Comparison of ENCODE assay signal across 8 cellular contexts in the genomic region with DNA sequence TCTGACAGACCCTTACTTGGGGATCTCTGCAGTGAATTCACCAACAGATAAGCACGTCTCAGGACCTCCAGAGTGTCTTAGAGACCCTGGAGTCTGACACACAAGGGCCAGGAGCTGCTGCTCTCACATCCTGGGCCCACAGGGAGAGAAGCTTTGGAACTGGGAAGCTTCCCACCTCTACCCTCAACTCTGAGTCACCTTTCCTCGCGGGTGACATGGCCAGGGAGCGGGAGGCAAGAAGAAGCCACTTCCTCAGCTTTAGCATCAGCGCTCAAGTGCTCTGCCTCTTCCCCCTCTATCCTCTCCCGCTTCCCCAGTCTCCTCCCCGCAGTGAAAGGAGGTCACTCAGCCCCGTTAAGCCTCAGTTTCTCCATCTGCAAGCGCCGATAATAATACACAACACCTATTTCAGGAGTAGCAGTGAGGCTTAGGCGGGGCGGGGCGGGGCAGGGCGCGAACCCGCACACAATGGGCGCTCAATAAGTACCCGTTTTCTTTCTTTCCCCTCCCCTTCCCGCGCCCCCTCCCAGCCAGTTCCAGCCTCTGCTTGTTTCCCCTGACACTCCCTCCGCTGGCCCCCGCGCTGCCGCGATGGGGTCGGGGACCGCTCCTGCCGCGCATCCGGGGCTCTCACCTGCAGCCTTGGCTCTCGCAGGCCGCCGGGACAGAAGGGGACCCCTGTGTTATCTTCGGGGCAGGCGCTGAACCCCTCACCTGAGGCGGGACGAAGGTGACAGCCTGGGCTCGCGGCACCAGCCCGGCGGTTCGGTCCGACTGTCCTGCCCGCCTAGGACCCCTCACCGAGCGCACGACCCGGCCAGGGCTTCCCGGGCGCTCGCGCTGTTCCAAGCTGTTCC. TPM values are rescaled to one million over a fixed set of nuclear protein-coding genes. Genes with fewer than 3 reads are reported as not detected.
DNase-seq lines count a peak whose midpoint lies in the region; ATAC-seq and TF ChIP-seq lines count a peak whose summit lies in the region.

No MANE protein-coding gene starts in this region.

- H3K4me1 Mint-ChIP-seq in CD4-positive, alpha-beta T cell (ENCODE audit: low read depth): peaks cover 55% of the 10 kb centered on the region
- peaks cover 8 to 18% of the 10 kb centered on the region in 2 experiments for H3K4me1 Mint-ChIP-seq in H9

- no peaks in the 10 kb centered on the region for H4K20me1 ChIP-seq in H9 (ENCODE audit: control insufficient read depth, insufficient read depth, insufficient read length)

- H3K4me3 ChIP-seq in brain microvascular endothelial cell (ENCODE audit: low read depth, low read length): peak overlapping the region; percentile 64
- H3K4me3 ChIP-seq in right lobe of liver: peak overlapping the region; percentile 63 to 73 (median 68)
- peak overlapping the region; percentile 71 to 90 (median 84) for H3K4me3 ChIP-seq in subcutaneous abdominal adipose tissue (ENCODE audit: low read depth in 1 of 5, low read length in 5 of 5)

- WGBS in H9 (ENCODE audit: extremely low coverage, insufficient read length, low lambda C conversion rate): no CpG with 5 or more reads among the region's 52 CpGs
- 26% methylated on average over 17 of the region's 52 CpGs for WGBS in right lobe of liver (ENCODE audit: insufficient coverage, low coverage, low lambda C conversion rate, missing lambda C conversion rate)

- no peak overlapping the region for H2BK5ac ChIP-seq in H9 (ENCODE audit: insufficient read length, low read length)

- H2BK15ac ChIP-seq in H9 (ENCODE audit: low read depth, low read length): no peak overlapping the region

- TF ChIP-seq POLR2A in Raji (IDR thresholded peaks at IDR 0.05; ENCODE audit: insufficient read depth, low read depth, low read length): 0 out of 2 replicates have a peak, but pooled peaks have one; percentile 6
- no peak for TF ChIP-seq POLR2A in right lobe of liver (IDR thresholded peaks at IDR 0.05)

- peak overlapping the region; percentile 92 for H3K4me3 Mint-ChIP-seq in CD4-positive, alpha-beta T cell
- H3K4me3 Mint-ChIP-seq in H9: peak overlapping the region; percentile 66 to 86

- no peak overlapping the region for H3K23ac ChIP-seq in H9 (ENCODE audit: insufficient read length, low read depth, low read length)

- in situ Hi-C loops in brain microvascular endothelial cell (cut with HindIII; ENCODE audit: low pct_ligation_motif_present, low sequenced_read_pairs): no loop called here

- H3K9me3 ChIP-seq in CD4-positive, alpha-beta T cell (ENCODE audit: control insufficient read depth, low read length): no peaks in the 10 kb centered on the region
- H3K9me3 ChIP-seq in H9 (ENCODE audit: control insufficient read depth, low read depth, low read length) (no peaks in the 10 kb centered on the region), right lobe of liver (no peaks in the 10 kb centered on the region), subcutaneous abdominal adipose tissue (ENCODE audit: control insufficient read depth in 5 of 5, low read length in 5 of 5) (no peaks in the 10 kb centered on the region)

- no peak overlapping the region; the same call in 1 of the 2 replicates for H3K14ac ChIP-seq in H9 (ENCODE audit: insufficient read depth, low read length)

- peak in 7 of 10 experiments; percentile 13 to 47 (median 25) for DNase-seq in CD4-positive, alpha-beta T cell
- DNase-seq in H9 (peak; percentile 45), brain microvascular endothelial cell (no peak), right lobe of liver (peak in 1 of 3 donors; percentile 29), DMS153 (lab: John Stamatoyannopoulos, UW) (no peak), GM19238 (ENCODE audit: insufficient read length, low spot score) (no peak)

- no peaks in the 10 kb centered on the region for H3K79me1 ChIP-seq in H9 (ENCODE audit: insufficient read depth, low read depth, low read length, poor library complexity, severe bottlenecking)

- no peaks in the 10 kb centered on the region for H3K27me3 ChIP-seq in CD4-positive, alpha-beta T cell (ENCODE audit: control insufficient read depth, insufficient read depth, low read length)
- peaks cover 17% of the 10 kb centered on the region; the same call in 1 of the 2 replicates for H3K27me3 ChIP-seq in H9 (ENCODE audit: insufficient read depth, low read length)
- H3K27me3 ChIP-seq in brain microvascular endothelial cell (replicated peaks): peaks cover 3% of the 10 kb centered on the region
- no peaks in the 10 kb centered on the region for H3K27me3 ChIP-seq in right lobe of liver
- no peaks in the 10 kb centered on the region for H3K27me3 ChIP-seq in subcutaneous abdominal adipose tissue (ENCODE audit: control insufficient read depth in 5 of 5, insufficient read depth in 4 of 5, low read length in 5 of 5)

- H3K27ac Mint-ChIP-seq in CD4-positive, alpha-beta T cell: peak overlapping the region; percentile 80
- H3K27ac Mint-ChIP-seq in H9: no peak overlapping the region

- ATAC-seq in CD4-positive, alpha-beta T cell (ENCODE audit: poor library complexity): no peak
- ATAC-seq in right lobe of liver: no peak

- no peak overlapping the region for H2AFZ ChIP-seq in H9 (ENCODE audit: low read length)

- H3K79me2 ChIP-seq in H9 (ENCODE audit: insufficient read depth, low read length): no peaks in the 10 kb centered on the region

- no peaks in the 10 kb centered on the region for H3K27me3 Mint-ChIP-seq in CD4-positive, alpha-beta T cell
- H3K27me3 Mint-ChIP-seq in H9 (ENCODE audit: low read depth): peaks cover 41% of the 10 kb centered on the region

- H4K5ac ChIP-seq in H9 (ENCODE audit: insufficient read length, low read depth, low read length): no peak overlapping the region

- H3K56ac ChIP-seq in H9 (ENCODE audit: insufficient read length, low read depth, low read length): no peak overlapping the region

- no peak overlapping the region for H2BK120ac ChIP-seq in H9 (ENCODE audit: low read depth, low read length, poor library complexity, severe bottlenecking)

- no peaks in the 10 kb centered on the region for H3K36me3 Mint-ChIP-seq in CD4-positive, alpha-beta T cell (ENCODE audit: low read depth)
- no peaks in the 10 kb centered on the region for H3K36me3 Mint-ChIP-seq in H9 (ENCODE audit: insufficient read depth in 1 of 3, low read depth in 3 of 3)

- H3K9ac ChIP-seq in H9 (ENCODE audit: extremely low read depth, insufficient read length, low read length) (no peak overlapping the region), subcutaneous abdominal adipose tissue (ENCODE audit: low read length in 5 of 5) (peak overlapping the region in 4 of 5 donors; percentile 38 to 75 (median 66))

- peak overlapping the region; percentile 65 for H3K4me2 ChIP-seq in H9 (ENCODE audit: insufficient read depth, insufficient read length, low read length)

- TF ChIP-seq CTCF in CD4-positive, alpha-beta T cell (IDR thresholded peaks at IDR 0.05): no peak
- TF ChIP-seq CTCF in H9 (conservative IDR thresholded peaks at IDR 0.05): no peak
- no peak for TF ChIP-seq CTCF in brain microvascular endothelial cell (IDR thresholded peaks at IDR 0.05; ENCODE audit: low read depth, low read length, missing control alignments)
- no peak for TF ChIP-seq CTCF in right lobe of liver (IDR thresholded peaks at IDR 0.05)

- no peak overlapping the region for H4K91ac ChIP-seq in H9 (ENCODE audit: insufficient read length, low read depth, low read length)

- H3K9me3 Mint-ChIP-seq in CD4-positive, alpha-beta T cell: no peaks in the 10 kb centered on the region
- H3K9me3 Mint-ChIP-seq in H9: no peaks in the 10 kb centered on the region

- H2AK5ac ChIP-seq in H9 (ENCODE audit: insufficient read length, low read length): no peak overlapping the region

- no peak overlapping the region for H3K27ac ChIP-seq in CD4-positive, alpha-beta T cell (ENCODE audit: low read depth, low read length)
- no peak overlapping the region for H3K27ac ChIP-seq in H9 (ENCODE audit: insufficient read length, low read depth, low read length)
- no peak overlapping the region for H3K27ac ChIP-seq in brain microvascular endothelial cell
- H3K27ac ChIP-seq in right lobe of liver: no peak overlapping the region
- peak overlapping the region; percentile 46 for H3K27ac ChIP-seq in subcutaneous abdominal adipose tissue (ENCODE audit: low read depth, low read length)

- H3T11ph ChIP-seq in H9 (ENCODE audit: low read length): no peak overlapping the region

- H3K18ac ChIP-seq in H9 (ENCODE audit: insufficient read length, low read depth, low read length): no peak overlapping the region

- POLR2A ChIA-PET in CD4-positive, alpha-beta T cell (lab: Charles Lee): interaction anchor here (0.8 to 1.8 kb wide), 12 partner anchors 15 to 1032 kb away, joined by 3 to 13 read pairs (median 4); partner anchors contain the start of gene SERPINH1

- intact Hi-C loops in CD4-positive, alpha-beta T cell (cut with DNase I, micrococcal nuclease): loop anchor here (1.0 to 5.0 kb wide), 3 partner anchors 33 to 248 kb away; no protein-coding TSS in a partner anchor
- intact Hi-C loops in right lobe of liver (cut with DNase I): no loop called here

- peaks cover 15% of the 10 kb centered on the region for H3K23me2 ChIP-seq in H9 (ENCODE audit: insufficient read length, low read depth, low read length, poor library complexity, severe bottlenecking)

- no peak overlapping the region for H4K8ac ChIP-seq in H9 (replicated peaks; ENCODE audit: insufficient read length, low read depth, low read length)

- no peak overlapping the region for H3K4ac ChIP-seq in H9 (ENCODE audit: low read depth, low read length)

- H3K4me1 ChIP-seq in H9 (ENCODE audit: insufficient read depth, low read length) (no peaks in the 10 kb centered on the region), right lobe of liver (peaks cover 0 to 10% (median 4%) of the 10 kb centered on the region in 4 donors), subcutaneous abdominal adipose tissue (ENCODE audit: control insufficient read depth in 5 of 5, insufficient read depth in 5 of 5, low read length in 5 of 5) (peaks cover 9 to 59% (median 55%) of the 10 kb centered on the region in 5 donors)

- no peak overlapping the region for H2BK12ac ChIP-seq in H9 (ENCODE audit: insufficient read length, low read depth, low read length)

- no peaks in the 10 kb centered on the region for H3K36me3 ChIP-seq in brain microvascular endothelial cell (replicated peaks)
- no peaks in the 10 kb centered on the region for H3K36me3 ChIP-seq in right lobe of liver
- H3K36me3 ChIP-seq in subcutaneous abdominal adipose tissue (ENCODE audit: control insufficient read depth in 5 of 5, insufficient read depth in 5 of 5, low read length in 5 of 5): no peaks in the 10 kb centered on the region

- H2BK20ac ChIP-seq in H9 (ENCODE audit: low read depth, low read length, poor library complexity, severe bottlenecking): no peak overlapping the region

- CTCF ChIA-PET in CD4-positive, alpha-beta T cell (lab: Charles Lee): interaction anchor here (0.5 to 1.1 kb wide), 9 partner anchors 12 to 276 kb away, joined by 3 to 7 read pairs (median 3); partner anchors contain the start of gene RPS3

RNA-seq across cellular contexts. Expression of gene GDPD5, which starts 0.9 kb away (rescaled TPM):
- total RNA-seq in CD4-positive, alpha-beta T cell: 100 to 1,000 TPM in 1 of 2 experiments, 10 to 100 TPM in 1; 91.6 to 101 TPM
- total RNA-seq in H9 (2021): 6.9 and 7.8 TPM in 2 replicates
- 10 to 100 TPM in 1 of 6 experiments, 1 to 10 TPM in 5; 2.0 to 10.7 (median 4.1) TPM for total RNA-seq in right lobe of liver

RNA-seq across cellular contexts. Expression of gene SERPINH1, which starts 37.2 kb away (rescaled TPM):
- total RNA-seq in CD4-positive, alpha-beta T cell: 1 to 10 TPM; 3.5 to 4.1 TPM
- total RNA-seq in H9 (2021): 253 and 263 TPM in 2 replicates
- 10 to 100 TPM; 14.6 to 44.3 (median 33.8) TPM for total RNA-seq in right lobe of liver

Comparison
In these comparisons a context has a peak if more than half of its experiments do, and no peak if none do; other contexts are left out.
1. DNase-seq: peak in CD4-positive, alpha-beta T cell (7 of 10) and H9 (single experiment); none in brain microvascular endothelial cell (single experiment), DMS153 (single experiment) and GM19238 (single experiment).
2. RNA of gene GDPD5, which starts 0.9 kb away (total RNA-seq): 91.6 to 101 TPM in CD4-positive, alpha-beta T cell; 6.9 to 7.8 TPM in H9 and 2.0 to 10.7 TPM in right lobe of liver; every median in the first group is over 4 times any median in the second.
3. intact Hi-C loops: an anchor here in CD4-positive, alpha-beta T cell (1.0 to 5.0 kb wide); none called in right lobe of liver.
4. Peak in every context shown above with its lines, with median percentiles within 50 percentile points of each other: H3K4me3 ChIP-seq.